Comparison of ENCODE assay signal across 1 cellular context in genomic region chr9:37104183-37104889, GRCh38.
TF ChIP-seq lines count a peak whose summit lies in the region.

No MANE protein-coding gene starts in this region.

TF ChIP-seq in K562, 482 proteins besides CTCF, POLR2A, EP300 and RAD21 (continued from another document and continues in another):
- TF ChIP-seq BCLAF1 (IDR thresholded peaks at IDR 0.05; ENCODE audit: borderline replicate concordance in 1 of 2, control insufficient read depth in 1 of 2, low read depth in 2 of 2, low read length in 1 of 2) = no peak
- no peak for TF ChIP-seq WHSC1 (IDR thresholded peaks at IDR 0.05; ENCODE audit: low read length)
- no peak for TF ChIP-seq ZNF518B (CRISPR knock-in tag; IDR thresholded peaks at IDR 0.05)
- TF ChIP-seq ZFP30 (CRISPR knock-in tag; IDR thresholded peaks at IDR 0.05; ENCODE audit: borderline replicate concordance) = no peak
- TF ChIP-seq ZNF592 (IDR thresholded peaks at IDR 0.05) = peak; percentile 80
- no peak for TF ChIP-seq SPI1 (IDR thresholded peaks at IDR 0.05; ENCODE audit: borderline replicate concordance, low read depth, low read length)
- TF ChIP-seq HCFC1 (IDR thresholded peaks at IDR 0.05; ENCODE audit: low read depth, low read length) = no peak
- no peak for TF ChIP-seq LARP7 (IDR thresholded peaks at IDR 0.05)
- TF ChIP-seq SMARCC2 (IDR thresholded peaks at IDR 0.05; ENCODE audit: low read depth) = no peak
- TF ChIP-seq CBFA2T3 (IDR thresholded peaks at IDR 0.05) = no peak
- no peak for TF ChIP-seq SFPQ (IDR thresholded peaks at IDR 0.05; ENCODE audit: low read depth, low read length)
- TF ChIP-seq ZNF24 (IDR thresholded peaks at IDR 0.05) = no peak
- TF ChIP-seq KAT7 (CRISPR knock-in tag; IDR thresholded peaks at IDR 0.05; ENCODE audit: borderline replicate concordance) = no peak
- no peak for TF ChIP-seq TBP (optimal IDR thresholded peaks at IDR 0.05; ENCODE audit: low read depth, low read length)
- TF ChIP-seq NFIX (CRISPR knock-in tag; IDR thresholded peaks at IDR 0.05; ENCODE audit: low read depth) = no peak
- no peak for TF ChIP-seq USF2 (CRISPR knock-in tag; IDR thresholded peaks at IDR 0.05)
- no peak for TF ChIP-seq ZNF324 (CRISPR knock-in tag; IDR thresholded peaks at IDR 0.05)
- no peak for TF ChIP-seq TCF15 (CRISPR knock-in tag; IDR thresholded peaks at IDR 0.05)
- no peak for TF ChIP-seq SMAD4 (CRISPR knock-in tag; conservative IDR thresholded peaks at IDR 0.05)
- no peak for TF ChIP-seq HDAC2 (IDR thresholded peaks at IDR 0.05)
- no peak for TF ChIP-seq ZNF165 (CRISPR knock-in tag; IDR thresholded peaks at IDR 0.05; ENCODE audit: borderline replicate concordance)
- peak; percentile 70 for TF ChIP-seq ATF3 (IDR thresholded peaks at IDR 0.05)
- no peak for TF ChIP-seq ATF3 (CRISPR knock-in tag; conservative IDR thresholded peaks at IDR 0.05)
- no peak for TF ChIP-seq ZFP1 (CRISPR knock-in tag; IDR thresholded peaks at IDR 0.05)
- TF ChIP-seq ERF (CRISPR knock-in tag; IDR thresholded peaks at IDR 0.05) = no peak
- TF ChIP-seq ZNF3 (CRISPR knock-in tag; IDR thresholded peaks at IDR 0.05) = no peak
- peak; percentile 82 for TF ChIP-seq JUND (IDR thresholded peaks at IDR 0.05; ENCODE audit: borderline replicate concordance, low read depth, low read length)
- peak; percentile 79; the same call in 2 of the 3 replicates for TF ChIP-seq JUND (tag; IDR thresholded peaks at IDR 0.05; ENCODE audit: borderline replicate concordance, low read depth, low read length)
- TF ChIP-seq ZC3H4 (CRISPR knock-in tag; IDR thresholded peaks at IDR 0.05; ENCODE audit: borderline replicate concordance) = no peak
- no peak for TF ChIP-seq SNIP1 (IDR thresholded peaks at IDR 0.05; ENCODE audit: low read depth)
- TF ChIP-seq ELF4 (CRISPR knock-in tag; IDR thresholded peaks at IDR 0.05) = no peak; the same call in 1 of the 2 replicates
- TF ChIP-seq ZNF239 (CRISPR knock-in tag; IDR thresholded peaks at IDR 0.05) = no peak
- TF ChIP-seq ATF2 (CRISPR knock-in tag; IDR thresholded peaks at IDR 0.05) = no peak
- TF ChIP-seq HOXB6 (CRISPR knock-in tag; IDR thresholded peaks at IDR 0.05; ENCODE audit: borderline replicate concordance) = no peak
- 0 out of 2 replicates have a peak, but pooled peaks have one; percentile 27 for TF ChIP-seq PTTG1 (tag; IDR thresholded peaks at IDR 0.05; ENCODE audit: low read depth)
- TF ChIP-seq PPARD (CRISPR knock-in tag; IDR thresholded peaks at IDR 0.05) = no peak
- peak; percentile 74 for TF ChIP-seq MAFK (IDR thresholded peaks at IDR 0.05; ENCODE audit: low read length)
- no peak for TF ChIP-seq VEZF1 (CRISPR knock-in tag; IDR thresholded peaks at IDR 0.05)
- TF ChIP-seq NR2C2 (CRISPR knock-in tag; IDR thresholded peaks at IDR 0.05) = no peak
- TF ChIP-seq NR2C2 (tag; IDR thresholded peaks at IDR 0.05) = peak; percentile 57; the same call in 1 of the 2 replicates
- TF ChIP-seq CREB3L1 (IDR thresholded peaks at IDR 0.05; ENCODE audit: borderline replicate concordance, low read depth) = no peak
- no peak for TF ChIP-seq FOXO4 (CRISPR knock-in tag; IDR thresholded peaks at IDR 0.05)
